Comparison of ENCODE assay signal across 22 cellular contexts in genomic region chr2:181999255-181999654, GRCh38.
"Had no signal": no experiment of that assay in that cellular context is flagged by ENCODE, and none has a peak within 500 bp of the region (broad histone marks: within the 10 kb centered on the region; RNA-seq: fewer than 3 reads in every experiment).

No MANE protein-coding gene starts in this region.

- DNase-seq: activated B cell treated with CpG ODN at 0.5 μM for 24 hours; activated CD4-positive, alpha-beta T cell treated with anti-CD3 and anti-CD28 coated beads for 48 hours; activated CD4-positive, alpha-beta T cell treated with anti-CD3 and anti-CD28 coated beads, Interleukin-2, amount 50 U/mL, for 1 hour; activated CD4-positive, alpha-beta T cell treated with anti-CD3 and anti-CD28 coated beads, Interleukin-2, amount 50 U/mL, for 48 hours; activated CD8-positive, alpha-beta memory T cell treated with anti-CD3 and anti-CD28 coated beads for 24 hours; activated CD8-positive, alpha-beta T cell treated with anti-CD3 and anti-CD28 coated beads for 36 hours; activated effector memory CD4-positive, alpha-beta T cell treated with Interleukin-2 at 50 U/mL for 16 hours; activated gamma-delta T cell treated with Interleukin-2 at 50 U/mL for 16 hours; activated naive CD4-positive, alpha-beta T cell treated with anti-CD3 and anti-CD28 coated beads, Interleukin-2, amount 50 U/mL, for 16 hours; activated naive CD4-positive, alpha-beta T cell treated with Interleukin-2 at 50 U/mL for 16 hours; activated T-cell treated with anti-CD3 and anti-CD28 coated beads, Interleukin-2, amount 50 U/mL, for 4 hours; amniotic stem cell; anterior cingulate cortex; brain microvascular endothelial cell; dorsolateral prefrontal cortex; effector memory CD4-positive, alpha-beta T cell; endodermal cell; foreskin fibroblast; head of caudate nucleus; T1000; WERI-Rb-1 had no signal

- H3K36me3 ChIP-seq: brain microvascular endothelial cell, WERI-Rb-1 had no signal

- H3K4me3 ChIP-seq: coronary artery, dorsolateral prefrontal cortex had no signal

- H3K27ac ChIP-seq: brain microvascular endothelial cell, coronary artery, dorsolateral prefrontal cortex, WERI-Rb-1 had no signal

- H3K27me3 ChIP-seq: brain microvascular endothelial cell had no signal
